22 cellular contexts compared by ENCODE assay signal in genomic region chr17:19322861-19323260, GRCh38.
"Had no signal": no experiment of that assay in that cellular context is flagged by ENCODE, and none has a peak within 500 bp of the region (broad histone marks: within the 10 kb centered on the region; RNA-seq: fewer than 3 reads in every experiment).

No MANE protein-coding gene starts in this region.

- H3K4me3 ChIP-seq: coronary artery, esophagus muscularis mucosa, gastrocnemius medialis, heart right ventricle, left lung, lung, pancreas, psoas muscle, smooth muscle cell, testis, tibial nerve had no signal

- H3K4me2 ChIP-seq: smooth muscle cell had no signal

- H3K27me3 ChIP-seq: esophagus muscularis mucosa, gastrocnemius medialis, pancreas, testis, tibial nerve had no signal

- ATAC-seq: gastrocnemius medialis; left lung; pancreas; psoas muscle; stimulated activated memory B cell treated with anti-CD40 and anti-IgM and Interleukin-4, amounts not matched to agents 10 μg/mL and 1 μg/mL and 100 μg/mL, for 72 hours had no signal

- DNase-seq: central memory CD4-positive, alpha-beta T cell; effector CD8-positive, alpha-beta T cell; gastrocnemius medialis; heart right ventricle; hypothalamus; islet precursor cell; mesendoderm; naive B cell; occipital lobe; psoas muscle; retina; stimulated activated CD4-positive, alpha-beta T cell treated with anti-CD3 and anti-CD28 coated beads, Interleukin-4, amount 100 ng/mL, for 24 hours; testis had no signal

- H3K27ac ChIP-seq: coronary artery, epithelial cell of prostate, esophagus muscularis mucosa, gastrocnemius medialis, left lung, pancreas, psoas muscle, testis, tibial nerve had no signal

- H3K36me3 ChIP-seq: gastrocnemius medialis had no signal

- H3K9me3 ChIP-seq: esophagus muscularis mucosa, gastrocnemius medialis, pancreas, testis had no signal

- H3K4me1 ChIP-seq: left lung, pancreas, psoas muscle had no signal
